In the genomic region with DNA sequence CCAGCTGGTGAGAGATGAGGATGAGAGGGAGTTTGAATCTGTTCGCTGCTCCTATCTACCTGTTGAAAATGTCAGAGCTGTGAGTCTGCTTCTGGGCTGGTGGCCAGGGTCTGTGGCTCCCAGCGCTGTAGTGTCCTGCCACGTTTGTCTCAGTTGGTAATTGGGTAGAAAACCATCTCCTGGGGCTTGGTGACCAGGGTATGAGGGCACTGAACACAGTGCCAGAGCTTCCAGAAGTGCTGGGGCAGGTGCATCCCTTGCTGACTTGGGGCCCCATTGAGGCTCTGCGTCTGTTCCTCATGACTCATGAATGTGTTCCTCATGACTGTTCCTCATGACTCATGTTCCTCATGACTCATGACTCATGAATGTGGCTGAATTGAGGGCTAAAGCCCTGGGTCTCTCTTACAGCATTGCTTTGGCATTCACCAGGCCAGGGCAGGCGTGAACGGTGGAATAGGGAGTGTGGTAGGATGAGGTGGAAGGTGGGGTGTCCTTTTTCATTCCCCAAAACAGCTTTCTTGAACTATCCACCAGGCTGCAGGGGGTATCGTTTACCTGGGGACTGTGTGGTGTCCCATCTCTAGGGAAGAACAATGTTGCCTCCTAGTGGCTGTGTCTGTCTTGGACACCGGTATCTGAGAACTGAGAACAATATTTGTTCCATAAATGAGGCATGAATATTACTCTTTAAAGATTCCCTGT, we compare ENCODE assay signal across 1 cellular context.
TF ChIP-seq lines count a peak whose summit lies in the region.

No MANE protein-coding gene starts in this region.

TF ChIP-seq in GM12878, 131 proteins besides CTCF, POLR2A, EP300 and RAD21 (continued from another document):
- TF ChIP-seq CEBPZ (IDR thresholded peaks at IDR 0.05; ENCODE audit: low read depth, low read length), result no peak
- TF ChIP-seq ZNF274 (IDR thresholded peaks at IDR 0.05; ENCODE audit: insufficient read depth, insufficient read length), result no peak
- TF ChIP-seq NFIC (IDR thresholded peaks at IDR 0.05; ENCODE audit: low read depth, low read length), result peak; percentile 61; the same call in 1 of the 2 replicates
- peak; percentile 68; the same call in 1 of the 2 replicates for TF ChIP-seq ATF7 (IDR thresholded peaks at IDR 0.05; ENCODE audit: low read depth)
- no peak for TF ChIP-seq IKZF1 (conservative IDR thresholded peaks at IDR 0.05)
- no peak for TF ChIP-seq CHD4 (IDR thresholded peaks at IDR 0.05)
- peak; percentile 39; the same call in 1 of the 2 replicates for TF ChIP-seq RAD51 (IDR thresholded peaks at IDR 0.05)
- peak; percentile 40; the same call in 1 of the 2 replicates for TF ChIP-seq FOXM1 (IDR thresholded peaks at IDR 0.05; ENCODE audit: low read depth, low read length)
- peak; percentile 45; the same call in 1 of the 2 replicates for TF ChIP-seq ATF3 (IDR thresholded peaks at IDR 0.05; ENCODE audit: borderline replicate concordance, extremely low read depth, low read depth, low read length)
- peak; percentile 90 for TF ChIP-seq EED (IDR thresholded peaks at IDR 0.05; ENCODE audit: low read depth)
- TF ChIP-seq, protein P1, sequence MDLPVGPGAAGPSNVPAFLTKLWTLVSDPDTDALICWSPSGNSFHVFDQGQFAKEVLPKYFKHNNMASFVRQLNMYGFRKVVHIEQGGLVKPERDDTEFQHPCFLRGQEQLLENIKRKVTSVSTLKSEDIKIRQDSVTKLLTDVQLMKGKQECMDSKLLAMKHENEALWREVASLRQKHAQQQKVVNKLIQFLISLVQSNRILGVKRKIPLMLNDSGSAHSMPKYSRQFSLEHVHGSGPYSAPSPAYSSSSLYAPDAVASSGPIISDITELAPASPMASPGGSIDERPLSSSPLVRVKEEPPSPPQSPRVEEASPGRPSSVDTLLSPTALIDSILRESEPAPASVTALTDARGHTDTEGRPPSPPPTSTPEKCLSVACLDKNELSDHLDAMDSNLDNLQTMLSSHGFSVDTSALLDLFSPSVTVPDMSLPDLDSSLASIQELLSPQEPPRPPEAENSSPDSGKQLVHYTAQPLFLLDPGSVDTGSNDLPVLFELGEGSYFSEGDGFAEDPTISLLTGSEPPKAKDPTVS (IDR thresholded peaks at IDR 0.05; ENCODE audit: low read depth, low read length), result no peak
- peak; percentile 45; the same call in 1 of the 2 replicates for TF ChIP-seq TCF12 (IDR thresholded peaks at IDR 0.05; ENCODE audit: low read depth, low read length)
- peak; percentile 32 to 51; a peak in 3 of 4 replicates for TF ChIP-seq IKZF2 (IDR thresholded peaks at IDR 0.05)
- TF ChIP-seq WRNIP1 (IDR thresholded peaks at IDR 0.05; ENCODE audit: borderline replicate concordance, low read depth, low read length), result no peak
- TF ChIP-seq SMAD1 (IDR thresholded peaks at IDR 0.05; ENCODE audit: low read depth, partially characterized antibody), result no peak
- TF ChIP-seq CBFB (IDR thresholded peaks at IDR 0.05; ENCODE audit: low read depth), result 0 out of 2 replicates have a peak, but pooled peaks have one; percentile 29
